In the genomic region with DNA sequence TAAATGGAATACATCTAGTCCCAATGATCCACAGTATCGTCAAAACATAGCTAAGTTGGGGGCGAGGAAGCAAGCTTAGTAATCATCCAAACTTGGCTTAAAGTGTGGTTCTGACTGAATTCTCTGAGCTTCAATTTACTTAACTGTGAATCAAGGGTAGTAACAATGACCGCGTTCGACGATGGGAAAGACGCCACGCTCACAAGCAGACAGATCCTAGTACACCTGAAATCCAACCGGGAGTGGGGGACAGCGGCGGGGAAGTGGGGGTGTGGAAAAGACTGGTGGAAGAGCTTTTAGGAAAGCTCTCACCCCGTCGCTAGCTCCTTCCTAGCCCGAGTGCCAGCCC, we compare ENCODE assay signal across 8 cellular contexts. TPM values are rescaled to one million over a fixed set of nuclear protein-coding genes. Genes with fewer than 3 reads are reported as not detected.
A peak's percentile ranks its signal among the peaks of the same experiment; 100 is the strongest.
DNase-seq lines count a peak whose midpoint lies in the region; ATAC-seq, FAIRE-seq and TF ChIP-seq lines count a peak whose summit lies in the region.

No MANE protein-coding gene starts in this region.

- no peaks in the 10 kb centered on the region for H3K9me1 ChIP-seq in endothelial cell of umbilical vein (replicated peaks; ENCODE audit: control insufficient read depth, extremely low read depth, insufficient read depth, low read length)

- intact Hi-C loops in PC-3 (cut with micrococcal nuclease) (loop anchor here (1.0 to 2.0 kb wide), 6 partner anchors 58 to 592 kb away; partner anchors contain the start of genes MAP3K9, SRSF5 and SYNJ2BP), endothelial cell of umbilical vein (cut with micrococcal nuclease) (loop anchor here (1.0 to 5.0 kb wide), 3 partner anchors 57 to 172 kb away; partner anchors contain the start of gene SLC8A3)

- dilution Hi-C loops in endothelial cell of umbilical vein (cut with MboI; ENCODE audit: extremely low pct_ligation_motif_present, low sequenced_read_pairs), result no loop called here

- H3F3A ChIP-seq in PC-3 (ENCODE audit: low read length, unreplicated experiment), result no peaks in the 10 kb centered on the region

- peaks cover 30% of the 10 kb centered on the region for H3K4me1 Mint-ChIP-seq in osteocyte (ENCODE audit: unreplicated experiment)

- H3K4me2 ChIP-seq in PC-3 (ENCODE audit: low read length) (peak overlapping the region; percentile 83), endothelial cell of umbilical vein (ENCODE audit: insufficient read depth, low read length) (peak overlapping the region; percentile 82)

- H3K9me3 ChIP-seq in PC-3 (ENCODE audit: low read length) (no peaks in the 10 kb centered on the region), endothelial cell of umbilical vein (replicated peaks; ENCODE audit: control insufficient read depth, insufficient read depth, low read length) (no peaks in the 10 kb centered on the region)

- no peak for FAIRE-seq in endothelial cell of umbilical vein (lab: Jason Lieb, UNC)
- no peak for FAIRE-seq in H54 (lab: Jason Lieb, UNC)

- TF ChIP-seq CTCF in PC-3 (conservative IDR thresholded peaks at IDR 0.05; ENCODE audit: low read depth, low read length) (no peak), endothelial cell of umbilical vein (IDR thresholded peaks at IDR 0.05; ENCODE audit: extremely low read depth in 1 of 2, insufficient read depth in 1 of 2, low read depth in 1 of 2, low read length in 2 of 2) (no peak), osteocyte (IDR thresholded peaks at IDR 0.05) (no peak)

- H3K27ac ChIP-seq in ACC112 (ENCODE audit: low read depth, low read length) (peak overlapping the region; percentile 77), PC-3 (ENCODE audit: low read length) (peak overlapping the region; percentile 71), endothelial cell of umbilical vein (ENCODE audit: insufficient read depth, low read depth, low read length) (peak overlapping the region; percentile 45)

- peak; percentile 38 for DNase-seq in PC-3
- DNase-seq in endothelial cell of umbilical vein (ENCODE audit: low read depth, low spot score), result no peak
- no peak for DNase-seq in osteocyte (ENCODE audit: extremely low spot score, unreplicated experiment)
- no peak for DNase-seq in H54 (ENCODE audit: insufficient read length, low spot score)
- no peak for DNase-seq in pons (ENCODE audit: low spot score)
- no peak for DNase-seq in C1 segment of cervical spinal cord (lab: John Stamatoyannopoulos, UW)

- no peaks in the 10 kb centered on the region for H3K9me3 Mint-ChIP-seq in osteocyte (ENCODE audit: unreplicated experiment)

- no peaks in the 10 kb centered on the region for H3K27me3 Mint-ChIP-seq in osteocyte (ENCODE audit: unreplicated experiment)

- H3K36me3 Mint-ChIP-seq in osteocyte (ENCODE audit: unreplicated experiment), result peaks cover 4% of the 10 kb centered on the region

- peak overlapping the region; percentile 94 for H3K4me3 ChIP-seq in ACC112 (ENCODE audit: low read depth, low read length)
- H3K4me3 ChIP-seq in PC-3 (ENCODE audit: low read length), result peak overlapping the region; percentile 88
- peak overlapping the region; percentile 46 to 93 (median 58) for H3K4me3 ChIP-seq in endothelial cell of umbilical vein (replicated peaks in 1 of 3; ENCODE audit: insufficient read depth in 1 of 3, low read depth in 1 of 3, low read length in 3 of 3)

- H2AFZ ChIP-seq in ACC112 (ENCODE audit: low read length, unreplicated experiment), result peak overlapping the region; percentile 95
- peak overlapping the region; percentile 99 for H2AFZ ChIP-seq in PC-3 (ENCODE audit: low read length)
- H2AFZ ChIP-seq in endothelial cell of umbilical vein (ENCODE audit: low read depth, low read length), result peak overlapping the region; percentile 85

- TF ChIP-seq POLR2A in endothelial cell of umbilical vein (IDR thresholded peaks at IDR 0.05; ENCODE audit: low read depth, low read length) (no peak), H54 (IDR thresholded peaks at IDR 0.05; ENCODE audit: low read depth, low read length) (no peak)

- H3K9me2 ChIP-seq in PC-3 (replicated peaks; ENCODE audit: low read length), result no peaks in the 10 kb centered on the region

- POLR2A ChIA-PET in PC-3 (lab: Charles Lee; ENCODE audit: unreplicated experiment) (interaction anchor here (0.6 kb wide), 1 partner anchor 21 kb away, joined by 5 read pairs; no protein-coding TSS in a partner anchor), endothelial cell of umbilical vein (lab: Charles Lee) (no interaction called here)

- peak overlapping the region; percentile 98 for H3K27ac Mint-ChIP-seq in osteocyte (ENCODE audit: unreplicated experiment)

- peak overlapping the region; percentile 96 for H3K4me3 Mint-ChIP-seq in osteocyte (ENCODE audit: unreplicated experiment)

- CTCF ChIA-PET in PC-3 (lab: Charles Lee) (interaction anchor here (0.6 kb wide), 3 partner anchors 27 to 267 kb away, joined by 3 to 6 read pairs (median 3); no protein-coding TSS in a partner anchor), endothelial cell of umbilical vein (lab: Charles Lee) (interaction anchor here (0.8 to 1.6 kb wide), 4 partner anchors 18 to 548 kb away, joined by 3 to 6 read pairs (median 4); partner anchors contain the start of gene PCNX1)

- H3K4me1 ChIP-seq in ACC112 (ENCODE audit: control insufficient read depth, insufficient read depth, low read length, unreplicated experiment) (peaks cover 15% of the 10 kb centered on the region), PC-3 (ENCODE audit: insufficient read depth, low read length) (peaks cover 19% of the 10 kb centered on the region), endothelial cell of umbilical vein (ENCODE audit: control insufficient read depth, extremely low read depth, insufficient read depth, low read length) (peaks cover 8% of the 10 kb centered on the region)

- ATAC-seq in GM19324 (IDR thresholded peaks at IDR 0.05; ENCODE audit: low FRiP score, unreplicated experiment) (peak; percentile 33), PC-3 (peak; percentile 41; the same call in 1 of the 2 replicates)

- H3K79me2 ChIP-seq in ACC112 (ENCODE audit: control insufficient read depth, insufficient read depth, low read length, unreplicated experiment), result peaks cover 50% of the 10 kb centered on the region
- peaks cover 55% of the 10 kb centered on the region for H3K79me2 ChIP-seq in PC-3 (ENCODE audit: low read length)
- peaks cover 49% of the 10 kb centered on the region for H3K79me2 ChIP-seq in endothelial cell of umbilical vein (ENCODE audit: control insufficient read depth, insufficient read depth, low read length)

- BruUV-seq in PC-3 (replicated peaks; lab: Mats Ljungman, UMichigan) (TSS peak; percentile 66), endothelial cell of umbilical vein (replicated peaks; lab: Mats Ljungman, UMichigan) (TSS peak; percentile 64)

- peaks cover 44% of the 10 kb centered on the region for H4K20me1 ChIP-seq in PC-3 (ENCODE audit: low read length)
- no peaks in the 10 kb centered on the region for H4K20me1 ChIP-seq in endothelial cell of umbilical vein (replicated peaks; ENCODE audit: control insufficient read depth, extremely low read depth, insufficient read depth, low read length)

- H3K27me3 ChIP-seq in ACC112 (ENCODE audit: insufficient read depth, low read length) (no peaks in the 10 kb centered on the region), PC-3 (ENCODE audit: low read length) (no peaks in the 10 kb centered on the region), endothelial cell of umbilical vein (ENCODE audit: control insufficient read depth in 2 of 2, insufficient read depth in 2 of 2, low read length in 2 of 2) (no peaks in the 10 kb centered on the region)

- H3K36me3 ChIP-seq in ACC112 (ENCODE audit: insufficient read depth, low read length) (no peaks in the 10 kb centered on the region), PC-3 (ENCODE audit: low read depth, low read length) (no peaks in the 10 kb centered on the region), endothelial cell of umbilical vein (ENCODE audit: control insufficient read depth in 2 of 2, extremely low read depth in 1 of 2, insufficient read depth in 2 of 2, low read length in 2 of 2) (no peaks in the 10 kb centered on the region)

- peak overlapping the region; percentile 90 for H3K9ac ChIP-seq in PC-3 (ENCODE audit: low read length)
- peak overlapping the region; percentile 70 for H3K9ac ChIP-seq in endothelial cell of umbilical vein (replicated peaks; ENCODE audit: extremely low read depth, insufficient read depth, low read length)

TF ChIP-seq in endothelial cell of umbilical vein, 7 proteins besides CTCF, POLR2A, EP300 and RAD21 (continues in another document):
- TF ChIP-seq POLR2AphosphoS5 (IDR thresholded peaks at IDR 0.05; ENCODE audit: insufficient read depth, low read depth, low read length) (no peak), JUN (IDR thresholded peaks at IDR 0.05; ENCODE audit: borderline replicate concordance, insufficient read depth, insufficient read length, low read depth) (no peak), EZH2 (IDR thresholded peaks at IDR 0.05; ENCODE audit: borderline replicate concordance, low read depth, low read length, severe bottlenecking) (no peak), MYC (IDR thresholded peaks at IDR 0.05; ENCODE audit: low read depth, low read length) (no peak)
- TF ChIP-seq, protein P1, sequence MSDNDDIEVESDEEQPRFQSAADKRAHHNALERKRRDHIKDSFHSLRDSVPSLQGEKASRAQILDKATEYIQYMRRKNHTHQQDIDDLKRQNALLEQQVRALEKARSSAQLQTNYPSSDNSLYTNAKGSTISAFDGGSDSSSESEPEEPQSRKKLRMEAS (IDR thresholded peaks at IDR 0.05; ENCODE audit: insufficient read depth, insufficient read length), result no peak

RNA-seq across cellular contexts. Expression of gene COX16, which starts 0.4 kb away (rescaled TPM):
- total RNA-seq in PC-3 (2014; rRNA removed), result 54.1 and 60.1 TPM in 2 replicates
- total RNA-seq in endothelial cell of umbilical vein, result 42.4 and 49.9 TPM in 2 replicates
- 8.8 and 13.3 TPM in 2 replicates for polyA plus RNA-seq in endothelial cell of umbilical vein
- polyA plus RNA-seq in endothelial cell of umbilical vein (2011; cell fraction: cytosol; rRNA removed), result 19.9 and 22.4 TPM in 2 replicates
- polyA plus RNA-seq in endothelial cell of umbilical vein (2011; cell fraction: nucleus; rRNA removed), result 6.5 and 8.1 TPM in 2 replicates
- 46.6 and 54.5 TPM in 2 replicates for polyA plus RNA-seq in endothelial cell of umbilical vein (2012)
- 10.9 and 11.1 TPM in 2 replicates for polyA minus RNA-seq in endothelial cell of umbilical vein
- 18.0 TPM for polyA minus RNA-seq in endothelial cell of umbilical vein (2011; cell fraction: cytosol; rRNA and poly(A)+ RNA removed)
- polyA minus RNA-seq in endothelial cell of umbilical vein (2011; cell fraction: nucleus; rRNA and poly(A)+ RNA removed), result 5.8 TPM in 2 replicates
- 25.1 and 32.5 TPM in 2 replicates for total RNA-seq in osteocyte

RNA-seq across cellular contexts. Expression of gene SYNJ2BP, which starts 57.8 kb away (rescaled TPM):
- total RNA-seq in PC-3 (2014; rRNA removed) (13.1 and 16.4 TPM in 2 replicates), endothelial cell of umbilical vein (26.9 and 27.7 TPM in 2 replicates), osteocyte (29.5 and 30.8 TPM in 2 replicates)
- 7.5 and 13.1 TPM in 2 replicates for polyA plus RNA-seq in endothelial cell of umbilical vein
- polyA plus RNA-seq in endothelial cell of umbilical vein (2011; cell fraction: cytosol; rRNA removed), result 11.3 and 11.6 TPM in 2 replicates
- polyA plus RNA-seq in endothelial cell of umbilical vein (2011; cell fraction: nucleus; rRNA removed), result 11.1 and 14.9 TPM in 2 replicates
- polyA plus RNA-seq in endothelial cell of umbilical vein (2012), result 13.5 and 19.4 TPM in 2 replicates
- polyA minus RNA-seq in endothelial cell of umbilical vein, result 16.4 and 20.2 TPM in 2 replicates
- 12.5 TPM for polyA minus RNA-seq in endothelial cell of umbilical vein (2011; cell fraction: cytosol; rRNA and poly(A)+ RNA removed)
- polyA minus RNA-seq in endothelial cell of umbilical vein (2011; cell fraction: nucleus; rRNA and poly(A)+ RNA removed), result 7.4 and 10.8 TPM in 2 replicates
